Comparison of ENCODE assay signal across 1 cellular context in genomic region chr19:42266928-42267603, GRCh38.
TF ChIP-seq lines count a peak whose summit lies in the region.

No MANE protein-coding gene starts in this region.

TF ChIP-seq in A549, 52 proteins besides CTCF, POLR2A, EP300 and RAD21:
- TF ChIP-seq CEBPB (IDR thresholded peaks at IDR 0.05): peak; percentile 39 to 71; a peak in 3 of 4 replicates
